9 cellular contexts compared by ENCODE assay signal in genomic region chr22:20243176-20243544, GRCh38. TPM values are rescaled to one million over a fixed set of nuclear protein-coding genes. Genes with fewer than 3 reads are reported as not detected.
DNase-seq lines count a peak whose midpoint lies in the region; ATAC-seq, FAIRE-seq and TF ChIP-seq lines count a peak whose summit lies in the region.
"Had no signal": no experiment of that assay in that cellular context is flagged by ENCODE, and none has a peak within 500 bp of the region (broad histone marks: within the 10 kb centered on the region; RNA-seq: fewer than 3 reads in every experiment).

No MANE protein-coding gene starts in this region.

- peaks cover 43% of the 10 kb centered on the region for H3K4me1 Mint-ChIP-seq in activated naive CD8-positive, alpha-beta T cell treated with anti-CD3 and anti-CD28 coated beads, Interleukin-2, amount 50 U/mL, for 24 hours

- peak; percentile 64 for FAIRE-seq in GM12891 (lab: Jason Lieb, UNC)

- H3K4me3 ChIP-seq in BLaER1 (peak overlapping the region; percentile 57), mesenchymal stem cell (ENCODE audit: insufficient read depth in 1 of 2, low read depth in 1 of 2, low read length in 2 of 2) (peak overlapping the region in 1 of 2 experiments; percentile 61)

- H2BK120ac ChIP-seq in mesenchymal stem cell (ENCODE audit: low read depth, low read length) = no peak overlapping the region

- peaks cover 33% of the 10 kb centered on the region for H4K20me1 ChIP-seq in BLaER1

- peaks cover 25% of the 10 kb centered on the region for H3K36me3 ChIP-seq in BLaER1
- peaks cover 0 to 12% of the 10 kb centered on the region in 2 experiments for H3K36me3 ChIP-seq in mesenchymal stem cell (ENCODE audit: control insufficient read depth in 1 of 2, insufficient read depth in 2 of 2, low read depth in 1 of 2, low read length in 2 of 2)

- H3K27me3 ChIP-seq in BLaER1 (no peaks in the 10 kb centered on the region), mesenchymal stem cell (ENCODE audit: control insufficient read depth in 1 of 2, insufficient read depth in 1 of 2, low read length in 2 of 2) (peaks cover 0 to 11% of the 10 kb centered on the region in 2 experiments)

- H3K79me1 ChIP-seq in mesenchymal stem cell (replicated peaks; ENCODE audit: low read length, poor library complexity, severe bottlenecking) = no peaks in the 10 kb centered on the region

- peak overlapping the region; percentile 44 for H4K91ac ChIP-seq in mesenchymal stem cell (ENCODE audit: low read length)

- H3K18ac ChIP-seq in mesenchymal stem cell (ENCODE audit: low read depth in 1 of 2, low read length in 2 of 2) = peak overlapping the region; percentile 60 to 68

- ATAC-seq in activated naive CD8-positive, alpha-beta T cell treated with anti-CD3 and anti-CD28 coated beads, Interleukin-2, amount 50 U/mL, for 24 hours = no peak

- no peak overlapping the region for H3K4me3 Mint-ChIP-seq in activated naive CD8-positive, alpha-beta T cell treated with anti-CD3 and anti-CD28 coated beads, Interleukin-2, amount 50 U/mL, for 24 hours

- H3K4ac ChIP-seq in mesenchymal stem cell (ENCODE audit: low read depth in 1 of 2, low read length in 2 of 2) = peak overlapping the region; percentile 49 to 53

- no peak for TF ChIP-seq POLR2A in GM12891 (IDR thresholded peaks at IDR 0.05; ENCODE audit: low read depth, low read length)

- H3K23ac ChIP-seq in mesenchymal stem cell (ENCODE audit: low read length in 2 of 2) = no peak overlapping the region

- peak overlapping the region; percentile 89 for H3K27ac ChIP-seq in BLaER1
- H3K27ac ChIP-seq in mesenchymal stem cell (ENCODE audit: low read length, poor library complexity, severe bottlenecking) = no peak overlapping the region
- H3K27ac ChIP-seq: epithelial cell of prostate had no signal

- H3K4me1 ChIP-seq in BLaER1 (peaks cover 100% of the 10 kb centered on the region), mesenchymal stem cell (ENCODE audit: control insufficient read depth, insufficient read depth, low read depth, low read length) (peaks cover 68% of the 10 kb centered on the region)

- H3K27me3 Mint-ChIP-seq in activated naive CD8-positive, alpha-beta T cell treated with anti-CD3 and anti-CD28 coated beads, Interleukin-2, amount 50 U/mL, for 24 hours = no peaks in the 10 kb centered on the region

- DNase-seq in GM12891 (ENCODE audit: insufficient read length, low spot score) = no peak
- no peak for DNase-seq in activated naive CD8-positive, alpha-beta T cell treated with anti-CD3 and anti-CD28 coated beads, Interleukin-2, amount 50 U/mL, for 24 hours
- no peak for DNase-seq in mesenchymal stem cell
- no peak for DNase-seq in NCI-H146 treated with DMSO at 0.1 percent for 48 hours (lab: John Stamatoyannopoulos, UW; ENCODE audit: unreplicated experiment)
- no peak for DNase-seq in anterior cingulate cortex (lab: John Stamatoyannopoulos, UW)
- DNase-seq in NK-92 treated with Interleukin-12 subunit alpha and Interleukin-12 subunit beta, amount 100 ng/mL, for 24 hours (lab: John Stamatoyannopoulos, UW) = no peak
- DNase-seq in stimulated activated CD4-positive, alpha-beta T cell treated with anti-CD3 and anti-CD28 coated beads, Interleukin-15, amount 100 ng/mL, for 24 hours = no peak

- no peaks in the 10 kb centered on the region for H3K9me3 Mint-ChIP-seq in activated naive CD8-positive, alpha-beta T cell treated with anti-CD3 and anti-CD28 coated beads, Interleukin-2, amount 50 U/mL, for 24 hours

- H2AFZ ChIP-seq in mesenchymal stem cell (ENCODE audit: low read depth, low read length) = peak overlapping the region; percentile 18

- no peak overlapping the region for H2BK15ac ChIP-seq in mesenchymal stem cell (ENCODE audit: low read depth, poor library complexity, severe bottlenecking)

- 92% methylated on average over 5 of the region's 6 CpGs for WGBS in mesenchymal stem cell

- peak overlapping the region; percentile 56 for H3K27ac Mint-ChIP-seq in activated naive CD8-positive, alpha-beta T cell treated with anti-CD3 and anti-CD28 coated beads, Interleukin-2, amount 50 U/mL, for 24 hours

- H2BK5ac ChIP-seq in mesenchymal stem cell (ENCODE audit: low read depth, low read length, poor library complexity, severe bottlenecking) = no peak overlapping the region

- H2AK5ac ChIP-seq in mesenchymal stem cell (ENCODE audit: low read length, severe bottlenecking) = peak overlapping the region; percentile 23

- H3K9me3 ChIP-seq in BLaER1 = no peaks in the 10 kb centered on the region
- no peaks in the 10 kb centered on the region for H3K9me3 ChIP-seq in mesenchymal stem cell (ENCODE audit: control insufficient read depth, low read length)

- H2BK12ac ChIP-seq in mesenchymal stem cell (ENCODE audit: low read length in 2 of 2) = peak overlapping the region in 1 of 2 experiments; percentile 51

- H3K9ac ChIP-seq in BLaER1 (peak overlapping the region; percentile 79), mesenchymal stem cell (ENCODE audit: low read length) (peak overlapping the region; percentile 51)

- peak overlapping the region in 1 of 2 experiments; percentile 71 for H3K14ac ChIP-seq in mesenchymal stem cell (ENCODE audit: low read length in 2 of 2)

- H3K4me2 ChIP-seq in BLaER1 = peak overlapping the region; percentile 94
- H3K4me2 ChIP-seq in mesenchymal stem cell (ENCODE audit: low read length, poor library complexity, severe bottlenecking) = peak overlapping the region; percentile 44

- H4K8ac ChIP-seq in mesenchymal stem cell (ENCODE audit: low read length) = peak overlapping the region; percentile 80

- no peaks in the 10 kb centered on the region for H3K36me3 Mint-ChIP-seq in activated naive CD8-positive, alpha-beta T cell treated with anti-CD3 and anti-CD28 coated beads, Interleukin-2, amount 50 U/mL, for 24 hours (ENCODE audit: low read depth)

TF ChIP-seq in GM12891, 5 proteins besides CTCF, POLR2A, EP300 and RAD21:
- TF ChIP-seq SPI1 (IDR thresholded peaks at IDR 0.05; ENCODE audit: low read depth, low read length) (no peak), POLR2AphosphoS5 (IDR thresholded peaks at IDR 0.05; ENCODE audit: low read depth, low read length) (no peak), POU2F2 (IDR thresholded peaks at IDR 0.05; ENCODE audit: low read depth, low read length) (no peak), PAX5 (IDR thresholded peaks at IDR 0.05; ENCODE audit: insufficient read depth, low read length, severe bottlenecking) (no peak), TAF1 (IDR thresholded peaks at IDR 0.05; ENCODE audit: low read depth, low read length) (no peak)

RNA-seq across cellular contexts. Expression of gene RTN4R, which starts 25.0 kb away (rescaled TPM):
- 0.35 TPM for polyA plus RNA-seq in GM12891 (2012; ENCODE audit: low read depth, missing spikeins)
- polyA plus RNA-seq in mesenchymal stem cell (2013, experiment 1 of 2) = 0.79 TPM
- polyA plus RNA-seq in mesenchymal stem cell (2013, experiment 2 of 2) = 0.93 TPM
